Comparison of ENCODE assay signal across 8 cellular contexts in genomic region chr19:50835785-50836542, GRCh38. TPM values are rescaled to one million over a fixed set of nuclear protein-coding genes. Genes with fewer than 3 reads are reported as not detected.
DNase-seq lines count a peak whose midpoint lies in the region; ATAC-seq and TF ChIP-seq lines count a peak whose summit lies in the region.

No MANE protein-coding gene starts in this region.

- H3K27me3 ChIP-seq in ectodermal cell (ENCODE audit: control insufficient read depth, insufficient read depth, low read length, poor library complexity, severe bottlenecking): peaks cover 48% of the 10 kb centered on the region

- H3K4me3 Mint-ChIP-seq in memory B cell: peak overlapping the region; percentile 88

- H3K4me3 ChIP-seq in GM12875 (ENCODE audit: low read depth, low read length) (peak overlapping the region; percentile 70), ectodermal cell (ENCODE audit: insufficient read depth, low read depth, low read length) (peak overlapping the region; percentile 44)

- ATAC-seq in HG02642 (IDR thresholded peaks at IDR 0.05; ENCODE audit: poor library complexity, unreplicated experiment): peak; percentile 82
- peak; percentile 89 for ATAC-seq in memory B cell (ENCODE audit: low read depth)
- no peak for ATAC-seq in HG03159 (IDR thresholded peaks at IDR 0.05; ENCODE audit: unreplicated experiment)

- no peaks in the 10 kb centered on the region for H3K36me3 Mint-ChIP-seq in memory B cell

- H3K27me3 Mint-ChIP-seq in memory B cell: peaks cover 19% of the 10 kb centered on the region

- no peaks in the 10 kb centered on the region for H3K36me3 ChIP-seq in ectodermal cell (ENCODE audit: control insufficient read depth, insufficient read depth, low read length)

- 9 to 10% methylated on average over 67 of the region's 67 CpGs for WGBS in ectodermal cell, 2 experiments

- H3K9me3 ChIP-seq in ectodermal cell (ENCODE audit: control insufficient read depth, low read length): no peaks in the 10 kb centered on the region

- no peak for TF ChIP-seq CTCF in GM12875 (IDR thresholded peaks at IDR 0.05; ENCODE audit: borderline replicate concordance, insufficient read depth, low read depth, low read length)

- H3K27ac ChIP-seq in ectodermal cell (ENCODE audit: insufficient read depth, low read depth, low read length, poor library complexity, severe bottlenecking): no peak overlapping the region

- H3K27ac Mint-ChIP-seq in memory B cell: peak overlapping the region; percentile 80

- no peaks in the 10 kb centered on the region for H3K9me3 Mint-ChIP-seq in memory B cell

- peak; percentile 64 for DNase-seq in NCI-H2196 treated with DMSO at 0.1 percent for 48 hours (lab: John Stamatoyannopoulos, UW; ENCODE audit: unreplicated experiment)
- DNase-seq in activated CD4-positive, alpha-beta T cell treated with anti-CD3 and anti-CD28 coated beads, Interleukin-2, amount 50 U/mL, for 24 hours (ENCODE audit: low read depth in 1 of 2, low spot score in 1 of 2): peak; percentile 51 to 53
- DNase-seq in memory B cell (ENCODE audit: low spot score in 2 of 2): peak; percentile 73 to 85
- peak; percentile 43 to 63 (median 55) for DNase-seq in stimulated activated CD4-positive, alpha-beta T cell treated with anti-CD3 and anti-CD28 coated beads, TNF-alpha, amount 100 ng/mL, for 4 hours (ENCODE audit: low read depth in 3 of 3)

- peaks cover 17% of the 10 kb centered on the region for H3K4me1 Mint-ChIP-seq in memory B cell

- no peaks in the 10 kb centered on the region for H3K4me1 ChIP-seq in ectodermal cell (ENCODE audit: control insufficient read depth, insufficient read depth, low read length)

RNA-seq across cellular contexts. Expression of gene KLK15, which starts 2.6 kb away (rescaled TPM):
- not detected for polyA plus RNA-seq in ectodermal cell (2013, experiment 1 of 4)
- not detected for polyA plus RNA-seq in ectodermal cell (2013, experiment 2 of 4)
- not detected for polyA plus RNA-seq in ectodermal cell (2013, experiment 3 of 4)
- not detected for polyA plus RNA-seq in ectodermal cell (2013, experiment 4 of 4)

RNA-seq across cellular contexts. Expression of gene KLK1, which starts 12.4 kb away (rescaled TPM):
- polyA plus RNA-seq in ectodermal cell (2013, experiment 1 of 4): not detected
- polyA plus RNA-seq in ectodermal cell (2013, experiment 2 of 4): not detected
- polyA plus RNA-seq in ectodermal cell (2013, experiment 3 of 4): not detected
- not detected for polyA plus RNA-seq in ectodermal cell (2013, experiment 4 of 4)

RNA-seq across cellular contexts. Expression of gene KLK3, which starts 18.8 kb away (rescaled TPM):
- not detected for polyA plus RNA-seq in ectodermal cell (2013, experiment 1 of 4)
- not detected for polyA plus RNA-seq in ectodermal cell (2013, experiment 2 of 4)
- polyA plus RNA-seq in ectodermal cell (2013, experiment 3 of 4): not detected
- polyA plus RNA-seq in ectodermal cell (2013, experiment 4 of 4): not detected

RNA-seq across cellular contexts. Expression of gene KLK2, which starts 37.3 kb away (rescaled TPM):
- not detected for polyA plus RNA-seq in ectodermal cell (2013, experiment 1 of 4)
- polyA plus RNA-seq in ectodermal cell (2013, experiment 2 of 4): not detected
- not detected for polyA plus RNA-seq in ectodermal cell (2013, experiment 3 of 4)
- polyA plus RNA-seq in ectodermal cell (2013, experiment 4 of 4): not detected

RNA-seq across cellular contexts. Expression of gene ACP4, which starts 45.7 kb away (rescaled TPM):
- polyA plus RNA-seq in ectodermal cell (2013, experiment 1 of 4): not detected
- polyA plus RNA-seq in ectodermal cell (2013, experiment 2 of 4): not detected
- not detected for polyA plus RNA-seq in ectodermal cell (2013, experiment 3 of 4)
- not detected for polyA plus RNA-seq in ectodermal cell (2013, experiment 4 of 4)
